Comparison of ENCODE assay signal across 8 cellular contexts in the genomic region with DNA sequence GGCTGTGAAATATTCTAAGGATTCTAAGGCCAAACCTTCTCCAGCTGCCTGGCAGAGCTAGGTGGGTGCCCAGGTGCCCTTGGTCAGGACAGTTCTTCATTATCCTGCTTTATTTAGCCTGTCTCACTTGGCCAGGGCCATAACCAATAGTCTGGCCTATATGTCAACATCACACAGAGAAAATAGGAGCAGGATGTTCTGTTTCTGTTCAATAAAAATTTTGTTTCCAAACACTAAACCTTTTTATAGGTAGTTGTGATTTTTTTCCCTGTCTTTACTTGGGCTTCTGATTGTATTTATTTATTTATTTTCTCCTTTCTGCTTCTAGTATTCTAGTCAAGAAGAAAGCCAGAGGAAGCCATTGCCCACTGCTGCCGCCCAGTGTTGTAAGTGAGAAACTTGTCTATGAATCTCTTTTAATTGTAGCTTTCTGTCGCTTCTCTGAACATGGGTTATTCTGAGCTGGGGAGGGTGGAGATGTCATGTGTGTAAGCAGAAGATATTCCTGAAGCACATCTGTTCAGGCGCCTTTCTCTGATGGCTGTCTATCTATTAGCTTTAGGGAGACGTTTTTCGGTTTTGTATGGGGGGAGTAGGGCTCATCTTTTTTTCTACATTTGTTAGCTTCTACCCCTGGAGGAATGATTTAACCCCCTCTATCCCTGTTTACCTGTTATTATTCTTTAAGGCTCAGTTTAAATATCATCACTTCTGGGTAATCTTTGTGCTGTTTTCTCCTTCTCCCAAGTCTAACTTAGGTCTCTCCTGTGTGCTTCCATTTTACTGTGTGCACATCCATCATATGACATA.
DNase-seq lines count a peak whose midpoint lies in the region; ATAC-seq and TF ChIP-seq lines count a peak whose summit lies in the region.

No MANE protein-coding gene starts in this region.

- no peaks in the 10 kb centered on the region for H3K9me2 ChIP-seq in GM23338 (ENCODE audit: insufficient read depth)

- H3K9ac ChIP-seq in mucosa of rectum (ENCODE audit: low read depth in 1 of 2, low read length in 2 of 2): peak overlapping the region in 1 of 2 donors; percentile 48

- no peak overlapping the region for H3K4me2 ChIP-seq in GM23338

- POLR2A ChIA-PET in activated CD8-positive, alpha-beta T cell treated with anti-CD3 and anti-CD28 coated beads, Interleukin-2, amount 10 ng/mL, durations not matched to agents 7 days and 5 days (lab: Charles Lee): interaction anchor here (1.2 kb wide), 1 partner anchor 142 kb away, joined by 4 read pairs; no protein-coding TSS in a partner anchor

- no peaks in the 10 kb centered on the region for H3K36me3 Mint-ChIP-seq in GM23338 (ENCODE audit: low read depth)
- H3K36me3 Mint-ChIP-seq in activated CD8-positive, alpha-beta T cell treated with anti-CD3 and anti-CD28 coated beads, Interleukin-2, amount 10 ng/mL, durations not matched to agents 7 days and 5 days (ENCODE audit: low read depth): no peaks in the 10 kb centered on the region

- H3K4me3 ChIP-seq in GM23338 (no peak overlapping the region), mucosa of rectum (ENCODE audit: low read length in 2 of 2) (no peak overlapping the region)

- no peaks in the 10 kb centered on the region for H3K36me3 ChIP-seq in GM23338 (ENCODE audit: insufficient read depth)
- H3K36me3 ChIP-seq in mucosa of rectum (ENCODE audit: control insufficient read depth in 2 of 2, insufficient read depth in 2 of 2, low read length in 2 of 2): no peaks in the 10 kb centered on the region

- no peaks in the 10 kb centered on the region for H3K79me2 ChIP-seq in GM23338 (replicated peaks; ENCODE audit: insufficient read depth)

- ATAC-seq in GM23338: peak; percentile 78
- ATAC-seq in activated CD8-positive, alpha-beta T cell treated with anti-CD3 and anti-CD28 coated beads, Interleukin-2, amount 10 ng/mL, durations not matched to agents 7 days and 5 days: no peak
- peak; percentile 75 for ATAC-seq in esophagus mucosa

- H3K27ac ChIP-seq in GM23338 (ENCODE audit: low read depth) (0 out of 2 replicates have a peak overlapping the region, but pooled peaks have one; percentile 5), mucosa of rectum (ENCODE audit: low read depth in 2 of 2, low read length in 2 of 2) (peak overlapping the region; percentile 45 to 63)

- H3K27me3 ChIP-seq in GM23338 (ENCODE audit: insufficient read depth): no peaks in the 10 kb centered on the region
- H3K27me3 ChIP-seq in mucosa of rectum (ENCODE audit: control insufficient read depth in 2 of 2, insufficient read depth in 2 of 2, low read length in 2 of 2): no peaks in the 10 kb centered on the region

- H3K4me1 Mint-ChIP-seq in GM23338: peaks cover 8% of the 10 kb centered on the region
- H3K4me1 Mint-ChIP-seq in activated CD8-positive, alpha-beta T cell treated with anti-CD3 and anti-CD28 coated beads, Interleukin-2, amount 10 ng/mL, durations not matched to agents 7 days and 5 days (ENCODE audit: low read depth): peaks cover 4% of the 10 kb centered on the region

- TF ChIP-seq CTCF in AG09319 (IDR thresholded peaks at IDR 0.05; ENCODE audit: low read depth, low read length): peak; percentile 88
- TF ChIP-seq CTCF in GM23338 (conservative IDR thresholded peaks at IDR 0.05; ENCODE audit: low read depth in 2 of 2): peak; percentile 76 to 79

- CTCF ChIA-PET in activated CD8-positive, alpha-beta T cell treated with anti-CD3 and anti-CD28 coated beads, Interleukin-2, amount 10 ng/mL, durations not matched to agents 7 days and 5 days (lab: Charles Lee): interaction anchor here (0.7 to 4.3 kb wide), 17 partner anchors 9 to 403 kb away, joined by 3 to 77 read pairs (median 4); a partner anchor contains a TSS

- H3K27me3 Mint-ChIP-seq in GM23338 (ENCODE audit: insufficient read depth, low read depth, poor library complexity): peaks cover 2% of the 10 kb centered on the region
- H3K27me3 Mint-ChIP-seq in activated CD8-positive, alpha-beta T cell treated with anti-CD3 and anti-CD28 coated beads, Interleukin-2, amount 10 ng/mL, durations not matched to agents 7 days and 5 days (ENCODE audit: low read depth): peaks cover 6% of the 10 kb centered on the region

- H3K9me3 Mint-ChIP-seq in GM23338: no peaks in the 10 kb centered on the region
- H3K9me3 Mint-ChIP-seq in activated CD8-positive, alpha-beta T cell treated with anti-CD3 and anti-CD28 coated beads, Interleukin-2, amount 10 ng/mL, durations not matched to agents 7 days and 5 days (ENCODE audit: insufficient read depth): no peaks in the 10 kb centered on the region

- H3K4me1 ChIP-seq in GM23338 (ENCODE audit: insufficient read depth): no peaks in the 10 kb centered on the region
- peaks cover 10 to 13% of the 10 kb centered on the region in 2 donors for H3K4me1 ChIP-seq in mucosa of rectum (ENCODE audit: control insufficient read depth in 2 of 2, insufficient read depth in 2 of 2, low read length in 2 of 2)

- no peak overlapping the region for H3K4me3 Mint-ChIP-seq in GM23338
- H3K4me3 Mint-ChIP-seq in activated CD8-positive, alpha-beta T cell treated with anti-CD3 and anti-CD28 coated beads, Interleukin-2, amount 10 ng/mL, durations not matched to agents 7 days and 5 days: no peak overlapping the region

- no peaks in the 10 kb centered on the region for H4K20me1 ChIP-seq in GM23338 (replicated peaks; ENCODE audit: insufficient read depth)

- DNase-seq in AG09319 (ENCODE audit: extremely low read depth, low read depth) (peak; percentile 47), GM23338 (ENCODE audit: low spot score) (peak; percentile 87), NCI-H748 (lab: John Stamatoyannopoulos, UW; ENCODE audit: unreplicated experiment) (peak; percentile 81), stromal cell of bone marrow (ENCODE audit: low read depth) (peak; percentile 71), cortex of kidney (lab: John Stamatoyannopoulos, UW) (no peak)
- peak; percentile 62 for DNase-seq in activated CD8-positive, alpha-beta T cell treated with anti-CD3 and anti-CD28 coated beads, Interleukin-2, amount 10 ng/mL, durations not matched to agents 7 days and 5 days

- H3K9me3 ChIP-seq in mucosa of rectum (ENCODE audit: control insufficient read depth in 2 of 2, low read length in 2 of 2): no peaks in the 10 kb centered on the region

- H2AFZ ChIP-seq in GM23338: no peak overlapping the region

- H3K27ac Mint-ChIP-seq in GM23338: no peak overlapping the region
- H3K27ac Mint-ChIP-seq in activated CD8-positive, alpha-beta T cell treated with anti-CD3 and anti-CD28 coated beads, Interleukin-2, amount 10 ng/mL, durations not matched to agents 7 days and 5 days: no peak overlapping the region

- H3F3A ChIP-seq in GM23338 (replicated peaks; ENCODE audit: low read depth): no peaks in the 10 kb centered on the region

TF ChIP-seq in GM23338, 12 proteins besides CTCF, POLR2A, EP300 and RAD21:
- TF ChIP-seq POLR2AphosphoS5 (IDR thresholded peaks at IDR 0.05; ENCODE audit: low read depth) (no peak), EZH2phosphoT487 (IDR thresholded peaks at IDR 0.05; ENCODE audit: unreplicated experiment) (no peak), STAT1 (IDR thresholded peaks at IDR 0.05; ENCODE audit: unreplicated experiment) (no peak)
